1 cellular context compared by ENCODE assay signal in genomic region chr7:130426541-130426940, GRCh38.
TF ChIP-seq lines count a peak whose summit lies in the region.

No MANE protein-coding gene starts in this region.

TF ChIP-seq in endothelial cell of umbilical vein, 7 proteins besides CTCF, POLR2A, EP300 and RAD21 (continued from another document):
- TF ChIP-seq GATA2 (IDR thresholded peaks at IDR 0.05; ENCODE audit: insufficient read depth, insufficient read length, low read depth, low read length): no peak
- TF ChIP-seq JUN (IDR thresholded peaks at IDR 0.05; ENCODE audit: borderline replicate concordance, insufficient read depth, insufficient read length, low read depth): no peak
- TF ChIP-seq EZH2 (IDR thresholded peaks at IDR 0.05; ENCODE audit: borderline replicate concordance, low read depth, low read length, severe bottlenecking): no peak
